In genomic region chr2:173770936-173771678, GRCh38 we compare ENCODE assay signal across 25 cellular contexts.
"Had no signal": no experiment of that assay in that cellular context is flagged by ENCODE, and none has a peak within 500 bp of the region (broad histone marks: within the 10 kb centered on the region; RNA-seq: fewer than 3 reads in every experiment).

No MANE protein-coding gene starts in this region.

- H3K27me3 Mint-ChIP-seq: activated naive CD8-positive, alpha-beta T cell treated with anti-CD3 and anti-CD28 coated beads, Interleukin-2, amount 10 ng/mL, durations not matched to agents 7 days and 5 days had no signal

- H3K36me3 ChIP-seq: adrenal gland, Peyer's patch, SJCRH30 had no signal

- H3K4me3 ChIP-seq: adrenal gland, Peyer's patch, SJCRH30 had no signal

- H3K4me1 Mint-ChIP-seq: activated naive CD8-positive, alpha-beta T cell treated with anti-CD3 and anti-CD28 coated beads, Interleukin-2, amount 10 ng/mL, durations not matched to agents 7 days and 5 days had no signal

- H3K27me3 ChIP-seq: adrenal gland, Peyer's patch, SJCRH30 had no signal

- DNase-seq: activated CD4-positive, alpha-beta T cell treated with anti-CD3 and anti-CD28 coated beads for 4 hours; activated CD8-positive, alpha-beta memory T cell treated with anti-CD3 and anti-CD28 coated beads, Interleukin-2, amount 50 U/mL, for 4 hours; activated CD8-positive, alpha-beta T cell treated with anti-CD3 and anti-CD28 coated beads for 36 hours; activated naive CD4-positive, alpha-beta T cell treated with anti-CD3 and anti-CD28 coated beads, Interleukin-2, amount 50 U/mL, for 16 hours; activated naive CD8-positive, alpha-beta T cell treated with anti-CD3 and anti-CD28 coated beads, Interleukin-2, amount 10 ng/mL, durations not matched to agents 7 days and 5 days; activated T-cell treated with anti-CD3 and anti-CD28 coated beads, Interleukin-2, amount 50 U/mL, for 1 hour; adrenal gland; anterior cingulate cortex; cerebellar nuclear complex; NCI-H1092; NCI-H2029 treated with DMSO at 0.1 percent for 48 hours; NCI-H446; NCI-H524; NCI-H82; NK-92 treated with Interleukin-12 subunit alpha and Interleukin-12 subunit beta, amount 100 ng/mL, for 24 hours; OCI-M1; Peyer's patch; Right ventricle myocardium superior; SJCRH30; SK-N-SH; T-helper 1 cell had no signal

- H3K9me3 Mint-ChIP-seq: activated CD8-positive, alpha-beta T cell treated with anti-CD3 and anti-CD28 coated beads for 36 hours; activated naive CD8-positive, alpha-beta T cell treated with anti-CD3 and anti-CD28 coated beads, Interleukin-2, amount 10 ng/mL, durations not matched to agents 7 days and 5 days had no signal

- ATAC-seq: activated CD4-positive, CD25-positive, alpha-beta regulatory T cell treated with anti-CD3 and anti-CD28 coated beads, Interleukin-2, amount 50 U/mL, for 24 hours; activated CD8-positive, alpha-beta T cell treated with anti-CD3 and anti-CD28 coated beads for 36 hours had no signal

- H3K27ac ChIP-seq: adrenal gland, KMS-11, Peyer's patch, RWPE1, SJCRH30, VCaP had no signal

- H3K9me3 ChIP-seq: adrenal gland, Peyer's patch, SJCRH30, SK-N-SH had no signal

- H3K36me3 Mint-ChIP-seq: activated naive CD8-positive, alpha-beta T cell treated with anti-CD3 and anti-CD28 coated beads, Interleukin-2, amount 10 ng/mL, durations not matched to agents 7 days and 5 days had no signal

- H3K4me1 ChIP-seq: adrenal gland, Peyer's patch, SJCRH30 had no signal

- H3K4me3 Mint-ChIP-seq: activated CD8-positive, alpha-beta T cell treated with anti-CD3 and anti-CD28 coated beads for 36 hours; activated naive CD8-positive, alpha-beta T cell treated with anti-CD3 and anti-CD28 coated beads, Interleukin-2, amount 10 ng/mL, durations not matched to agents 7 days and 5 days had no signal

- H3K27ac Mint-ChIP-seq: activated CD8-positive, alpha-beta T cell treated with anti-CD3 and anti-CD28 coated beads for 36 hours; activated naive CD8-positive, alpha-beta T cell treated with anti-CD3 and anti-CD28 coated beads, Interleukin-2, amount 10 ng/mL, durations not matched to agents 7 days and 5 days had no signal
